In the genomic region with DNA sequence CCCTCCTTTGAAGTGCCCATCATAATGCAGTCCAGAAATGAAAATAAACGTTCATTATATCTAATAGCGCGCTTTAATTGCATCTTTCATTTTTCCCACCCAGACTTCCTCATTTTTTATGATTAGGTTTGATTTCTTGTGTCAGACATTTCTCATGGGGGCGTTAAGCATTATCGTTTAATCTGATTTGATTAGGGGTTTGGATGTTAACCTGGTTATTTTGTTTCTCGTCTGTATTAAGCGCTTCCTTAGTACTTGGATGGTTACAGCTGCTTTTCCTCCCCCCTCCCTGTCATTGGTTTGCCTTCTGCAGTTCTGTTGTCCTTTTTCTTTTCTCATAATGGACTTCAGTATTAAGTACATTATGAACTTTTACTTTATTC, we compare ENCODE assay signal across 8 cellular contexts. TPM values are rescaled to one million over a fixed set of nuclear protein-coding genes. Genes with fewer than 3 reads are reported as not detected.
DNase-seq lines count a peak whose midpoint lies in the region; ATAC-seq and TF ChIP-seq lines count a peak whose summit lies in the region.

No MANE protein-coding gene starts in this region.

- peaks cover 19% of the 10 kb centered on the region for H3K4me1 ChIP-seq in ACC112 (ENCODE audit: control insufficient read depth, insufficient read depth, low read length, unreplicated experiment)

- H3K36me3 ChIP-seq in ACC112 (ENCODE audit: insufficient read depth, low read length): peaks cover 35% of the 10 kb centered on the region

- no peaks in the 10 kb centered on the region for H3K27me3 ChIP-seq in ACC112 (ENCODE audit: insufficient read depth, low read length)

- peaks cover 64% of the 10 kb centered on the region for H3K79me2 ChIP-seq in ACC112 (ENCODE audit: control insufficient read depth, insufficient read depth, low read length, unreplicated experiment)

- TF ChIP-seq CTCF in brain (conservative IDR thresholded peaks at IDR 0.05) (no peak), mesothelial cell of epicardium (IDR thresholded peaks at IDR 0.05; ENCODE audit: unreplicated experiment) (no peak)

- H3K4me3 ChIP-seq in ACC112 (ENCODE audit: low read depth, low read length): peak overlapping the region; percentile 87

- peak overlapping the region; percentile 92 for H3K27ac ChIP-seq in ACC112 (ENCODE audit: low read depth, low read length)

- no peak for ATAC-seq in HG02970 (IDR thresholded peaks at IDR 0.05; ENCODE audit: low FRiP score, unreplicated experiment)

- peak overlapping the region; percentile 92 to 98 (median 94) for H3K4me3 Mint-ChIP-seq in brain
- H3K4me3 Mint-ChIP-seq in mesothelial cell of epicardium: peak overlapping the region; percentile 86

- H3K4me1 Mint-ChIP-seq in brain (peaks cover 63% of the 10 kb centered on the region), mesothelial cell of epicardium (peaks cover 49% of the 10 kb centered on the region)

- H3K9me3 Mint-ChIP-seq in brain: peaks cover 0 to 2% (median 0%) of the 10 kb centered on the region in 5 experiments
- no peaks in the 10 kb centered on the region for H3K9me3 Mint-ChIP-seq in mesothelial cell of epicardium

- H3K36me3 Mint-ChIP-seq in brain: peaks cover 45% of the 10 kb centered on the region
- peaks cover 26% of the 10 kb centered on the region for H3K36me3 Mint-ChIP-seq in mesothelial cell of epicardium

- H3K27me3 Mint-ChIP-seq in brain (peaks cover 15% of the 10 kb centered on the region), mesothelial cell of epicardium (ENCODE audit: low read depth) (no peaks in the 10 kb centered on the region)

- DNase-seq in HT-29 (ENCODE audit: low spot score): peak; percentile 14
- DNase-seq in mesothelial cell of epicardium (ENCODE audit: low spot score in 2 of 2, unreplicated experiment in 2 of 2): no peak
- no peak for DNase-seq in UCSD-AML1 (lab: John Stamatoyannopoulos, UW; ENCODE audit: unreplicated experiment)
- no peak for DNase-seq in NCI-H748 (lab: John Stamatoyannopoulos, UW; ENCODE audit: unreplicated experiment)
- no peak for DNase-seq in HUDEP-2 (lab: John Stamatoyannopoulos, UW; ENCODE audit: unreplicated experiment in 76 of 76)

- peak overlapping the region; percentile 95 to 100 (median 99) for H3K27ac Mint-ChIP-seq in brain
- H3K27ac Mint-ChIP-seq in mesothelial cell of epicardium: peak overlapping the region; percentile 99

- peak overlapping the region; percentile 12 for H2AFZ ChIP-seq in ACC112 (ENCODE audit: low read length, unreplicated experiment)

RNA-seq across cellular contexts. Expression of a gene that starts 0.5 kb away (rescaled TPM):
- 21.5 and 24.9 TPM in 2 replicates for total RNA-seq in HT-29 (2014; rRNA removed; shearing (Covaris generic))
- polyA plus RNA-seq in brain (ENCODE audit: insufficient read depth, low read depth, low replicate concordance): 13.7 TPM
- total RNA-seq in mesothelial cell of epicardium: 34.4 to 39.7 TPM (median 34.7 TPM) in 3 replicates

RNA-seq across cellular contexts. Expression of a gene that starts 1.3 kb away (rescaled TPM):
- total RNA-seq in HT-29 (2014; rRNA removed; shearing (Covaris generic)): 1,245 and 1,410 TPM in 2 replicates
- polyA plus RNA-seq in brain (ENCODE audit: insufficient read depth, low read depth, low replicate concordance): 112 TPM
- 229 to 239 TPM (median 231 TPM) in 3 replicates for total RNA-seq in mesothelial cell of epicardium

RNA-seq across cellular contexts. Expression of a gene that starts 11.8 kb away (rescaled TPM):
- total RNA-seq in HT-29 (2014; rRNA removed; shearing (Covaris generic)): 52.1 and 52.8 TPM in 2 replicates
- polyA plus RNA-seq in brain (ENCODE audit: insufficient read depth, low read depth, low replicate concordance): 46.2 TPM
- 22.0 to 25.6 TPM (median 22.1 TPM) in 3 replicates for total RNA-seq in mesothelial cell of epicardium

RNA-seq across cellular contexts. Expression of a gene that starts 12.1 kb away (rescaled TPM):
- total RNA-seq in HT-29 (2014; rRNA removed; shearing (Covaris generic)): 28.0 and 34.0 TPM in 2 replicates
- 29.4 TPM for polyA plus RNA-seq in brain (ENCODE audit: insufficient read depth, low read depth, low replicate concordance)
- 15.2 to 17.4 TPM (median 15.7 TPM) in 3 replicates for total RNA-seq in mesothelial cell of epicardium

RNA-seq across cellular contexts. Expression of a gene that starts 27.7 kb away (rescaled TPM):
- total RNA-seq in HT-29 (2014; rRNA removed; shearing (Covaris generic)): 0.23 and 0.99 TPM in 2 replicates
- 119 TPM for polyA plus RNA-seq in brain (ENCODE audit: insufficient read depth, low read depth, low replicate concordance)
- 53.6 to 57.9 TPM (median 56.5 TPM) in 3 replicates for total RNA-seq in mesothelial cell of epicardium
